In the genomic region with DNA sequence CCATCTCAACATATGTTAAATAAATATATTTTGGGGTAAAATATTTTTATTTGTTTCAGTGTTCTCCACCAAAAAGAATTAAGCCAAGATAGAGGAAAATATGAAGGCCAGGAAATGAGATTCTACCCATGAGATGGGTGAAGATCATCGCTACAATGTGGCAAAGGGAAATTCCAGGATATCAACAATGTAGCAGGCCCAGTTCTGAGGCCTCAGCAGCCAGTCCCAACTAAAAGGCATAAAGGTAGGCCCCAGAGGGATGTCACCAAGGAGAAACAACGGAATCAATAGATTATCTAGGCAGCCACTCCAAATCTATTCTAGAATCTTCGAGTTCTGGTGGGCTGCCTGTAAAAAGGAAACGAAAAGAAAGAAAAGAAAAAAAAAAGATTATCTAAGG, we compare ENCODE assay signal across 27 cellular contexts. TPM values are rescaled to one million over a fixed set of nuclear protein-coding genes. Genes with fewer than 3 reads are reported as not detected.
DNase-seq lines count a peak whose midpoint lies in the region; ATAC-seq and TF ChIP-seq lines count a peak whose summit lies in the region.
"Had no signal": no experiment of that assay in that cellular context is flagged by ENCODE, and none has a peak within 500 bp of the region (broad histone marks: within the 10 kb centered on the region; RNA-seq: fewer than 3 reads in every experiment).

No MANE protein-coding gene starts in this region.

- H3K4me1 Mint-ChIP-seq in WTC11 (peaks cover 18% of the 10 kb centered on the region), mesothelial cell of epicardium (peaks cover 8% of the 10 kb centered on the region)

- CTCF ChIA-PET in WTC11 (lab: Charles Lee) = interaction anchor here (0.9 kb wide), 1 partner anchor 65 kb away, joined by 3 read pairs; no protein-coding TSS in a partner anchor

- H3K27me3 Mint-ChIP-seq in WTC11 (ENCODE audit: low read depth) (no peaks in the 10 kb centered on the region), mesothelial cell of epicardium (ENCODE audit: low read depth) (no peaks in the 10 kb centered on the region)
- H3K27me3 Mint-ChIP-seq: CD4-positive, alpha-beta T cell had no signal

- H3K4me2 ChIP-seq in trophoblast cell (ENCODE audit: low read length) = no peak overlapping the region
- H3K4me2 ChIP-seq: A549; BLaER1 treated with 17β-estradiol and CSF1 and Interleukin-3, amounts not matched to agents 10 nM and 100 nM had no signal

- no peak overlapping the region for H3K4me3 ChIP-seq in trophoblast cell (ENCODE audit: low read depth, low read length)
- H3K4me3 ChIP-seq: A549; BLaER1 treated with 17β-estradiol and CSF1 and Interleukin-3, amounts not matched to agents 10 nM and 100 nM; GM23248; SK-N-MC had no signal

- H2BK120ac ChIP-seq in trophoblast cell (ENCODE audit: insufficient read depth, low read length, poor library complexity) = no peak overlapping the region

- no peak overlapping the region for H2AFZ ChIP-seq in trophoblast cell (ENCODE audit: insufficient read depth, low read length, poor library complexity)
- H2AFZ ChIP-seq: GM23248 had no signal

- no peak overlapping the region for H3K23ac ChIP-seq in trophoblast cell (ENCODE audit: low read length)

- no peak overlapping the region for H4K8ac ChIP-seq in trophoblast cell (ENCODE audit: low read depth, low read length)

- H3K4me1 ChIP-seq in trophoblast cell (ENCODE audit: control insufficient read depth in 1 of 2, insufficient read depth in 2 of 2, low read length in 2 of 2) = no peaks in the 10 kb centered on the region
- H3K4me1 ChIP-seq: A549 had no signal

- H3K4ac ChIP-seq in trophoblast cell (ENCODE audit: low read depth, low read length) = no peak overlapping the region

- no peaks in the 10 kb centered on the region for H3K79me1 ChIP-seq in trophoblast cell (ENCODE audit: low read length)

- no peak overlapping the region for H3K27ac ChIP-seq in trophoblast cell (ENCODE audit: low read depth, low read length)
- H3K27ac ChIP-seq: A549; BLaER1 treated with 17β-estradiol and CSF1 and Interleukin-3, amounts not matched to agents 10 nM and 100 nM; GM23248; HL-60; SK-N-MC had no signal

- H2AK5ac ChIP-seq in trophoblast cell (ENCODE audit: low read length) = no peak overlapping the region

- no peak overlapping the region for H2BK12ac ChIP-seq in trophoblast cell (ENCODE audit: low read length)

- no peak overlapping the region for H2BK5ac ChIP-seq in trophoblast cell (ENCODE audit: low read depth, low read length, poor library complexity)

- H3K14ac ChIP-seq in trophoblast cell (ENCODE audit: low read length) = no peak overlapping the region

- H3K9me3 ChIP-seq in trophoblast cell (ENCODE audit: insufficient read depth, low read depth, low read length) = no peaks in the 10 kb centered on the region

- no peaks in the 10 kb centered on the region for H3K36me3 ChIP-seq in trophoblast cell (ENCODE audit: control insufficient read depth in 1 of 2, insufficient read depth in 2 of 2, low read length in 2 of 2)
- H3K36me3 ChIP-seq: BLaER1 treated with 17β-estradiol and CSF1 and Interleukin-3, amounts not matched to agents 10 nM and 100 nM had no signal

- no peak for TF ChIP-seq CTCF in WTC11 (IDR thresholded peaks at IDR 0.05)
- TF ChIP-seq CTCF in mesothelial cell of epicardium (IDR thresholded peaks at IDR 0.05; ENCODE audit: unreplicated experiment) = no peak

- H3K27ac Mint-ChIP-seq in WTC11 = peak overlapping the region; percentile 60; the same call in 1 of the 2 replicates
- H3K27ac Mint-ChIP-seq in mesothelial cell of epicardium = peak overlapping the region; percentile 5
- H3K27ac Mint-ChIP-seq: CD4-positive, alpha-beta T cell had no signal

- no peak overlapping the region for H3K18ac ChIP-seq in trophoblast cell (ENCODE audit: low read length)

- H3K36me3 Mint-ChIP-seq in WTC11 (peaks cover 9% of the 10 kb centered on the region; the same call in 1 of the 2 replicates), mesothelial cell of epicardium (peaks cover 10% of the 10 kb centered on the region)

- POLR2A ChIA-PET in WTC11 (lab: Charles Lee) = no interaction called here

- WGBS in trophoblast cell (ENCODE audit: extremely low coverage, insufficient coverage, insufficient read length) = no CpG with 5 or more reads among the region's 4 CpGs

- no peaks in the 10 kb centered on the region for H3K27me3 ChIP-seq in trophoblast cell (ENCODE audit: insufficient read depth, low read length)
- H3K27me3 ChIP-seq: BLaER1 treated with 17β-estradiol and CSF1 and Interleukin-3, amounts not matched to agents 10 nM and 100 nM had no signal

- no peak overlapping the region for H3K4me3 Mint-ChIP-seq in WTC11
- no peak overlapping the region for H3K4me3 Mint-ChIP-seq in mesothelial cell of epicardium
- H3K4me3 Mint-ChIP-seq: CD4-positive, alpha-beta T cell had no signal

- DNase-seq in WTC11 (ENCODE audit: low spot score) = no peak
- DNase-seq in mesothelial cell of epicardium (ENCODE audit: low spot score in 2 of 2, unreplicated experiment in 2 of 2) = no peak
- DNase-seq in trophoblast cell = peak; percentile 33 to 53
- no peak for DNase-seq in activated CD8-positive, alpha-beta memory T cell treated with anti-CD3 and anti-CD28 coated beads for 24 hours
- DNase-seq in T1000 (lab: John Stamatoyannopoulos, UW) = no peak
- no peak for DNase-seq in cerebellar cortex (ENCODE audit: low spot score)
- DNase-seq: AML-193; CD4-positive, alpha-beta T cell; GM23248; HCEC 1CT; Karpas-422; NCI-H1092 treated with DMSO at 0.1 percent for 48 hours; NCI-H1436; NCI-H187; NCI-H2081 treated with DMSO at 0.1 percent for 48 hours; NCI-H2171; NCI-H226; NCI-H510A; NCI-H69; SIG-M5 had no signal

- no peak overlapping the region for H4K91ac ChIP-seq in trophoblast cell (ENCODE audit: low read depth, low read length)

- no peak overlapping the region for H4K12ac ChIP-seq in trophoblast cell (ENCODE audit: low read depth, low read length)

- H3K79me2 ChIP-seq in trophoblast cell (ENCODE audit: control insufficient read depth, insufficient read depth, low read length, poor library complexity) = no peaks in the 10 kb centered on the region

- ATAC-seq in WTC11 (no peak), GM19467 (IDR thresholded peaks at IDR 0.05; ENCODE audit: unreplicated experiment) (no peak)
- ATAC-seq: A549, Panc1 had no signal

- no peak overlapping the region for H3K9ac ChIP-seq in trophoblast cell (ENCODE audit: low read length)
- H3K9ac ChIP-seq: BLaER1 treated with 17β-estradiol and CSF1 and Interleukin-3, amounts not matched to agents 10 nM and 100 nM; GM23248 had no signal

- H3K9me3 Mint-ChIP-seq in WTC11 (peaks cover 14% of the 10 kb centered on the region), mesothelial cell of epicardium (peaks cover 9% of the 10 kb centered on the region)

TF ChIP-seq in WTC11, 78 proteins besides CTCF, POLR2A, EP300 and RAD21 (continues in another document):
- TF ChIP-seq JUN (CRISPR knock-in tag; IDR thresholded peaks at IDR 0.05) (no peak), ETV6 (CRISPR knock-in tag; IDR thresholded peaks at IDR 0.05) (no peak), GRHL2 (CRISPR knock-in tag; IDR thresholded peaks at IDR 0.05; ENCODE audit: insufficient replicate concordance, severe bottlenecking) (no peak), ZNF423 (CRISPR knock-in tag; IDR thresholded peaks at IDR 0.05) (no peak), SMAD4 (CRISPR knock-in tag; IDR thresholded peaks at IDR 0.05) (no peak)
- TF ChIP-seq, protein P1, sequence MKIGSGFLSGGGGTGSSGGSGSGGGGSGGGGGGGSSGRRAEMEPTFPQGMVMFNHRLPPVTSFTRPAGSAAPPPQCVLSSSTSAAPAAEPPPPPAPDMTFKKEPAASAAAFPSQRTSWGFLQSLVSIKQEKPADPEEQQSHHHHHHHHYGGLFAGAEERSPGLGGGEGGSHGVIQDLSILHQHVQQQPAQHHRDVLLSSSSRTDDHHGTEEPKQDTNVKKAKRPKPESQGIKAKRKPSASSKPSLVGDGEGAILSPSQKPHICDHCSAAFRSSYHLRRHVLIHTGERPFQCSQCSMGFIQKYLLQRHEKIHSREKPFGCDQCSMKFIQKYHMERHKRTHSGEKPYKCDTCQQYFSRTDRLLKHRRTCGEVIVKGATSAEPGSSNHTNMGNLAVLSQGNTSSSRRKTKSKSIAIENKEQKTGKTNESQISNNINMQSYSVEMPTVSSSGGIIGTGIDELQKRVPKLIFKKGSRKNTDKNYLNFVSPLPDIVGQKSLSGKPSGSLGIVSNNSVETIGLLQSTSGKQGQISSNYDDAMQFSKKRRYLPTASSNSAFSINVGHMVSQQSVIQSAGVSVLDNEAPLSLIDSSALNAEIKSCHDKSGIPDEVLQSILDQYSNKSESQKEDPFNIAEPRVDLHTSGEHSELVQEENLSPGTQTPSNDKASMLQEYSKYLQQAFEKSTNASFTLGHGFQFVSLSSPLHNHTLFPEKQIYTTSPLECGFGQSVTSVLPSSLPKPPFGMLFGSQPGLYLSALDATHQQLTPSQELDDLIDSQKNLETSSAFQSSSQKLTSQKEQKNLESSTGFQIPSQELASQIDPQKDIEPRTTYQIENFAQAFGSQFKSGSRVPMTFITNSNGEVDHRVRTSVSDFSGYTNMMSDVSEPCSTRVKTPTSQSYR (CRISPR knock-in tag; IDR thresholded peaks at IDR 0.05) = no peak
- TF ChIP-seq, protein P2, sequence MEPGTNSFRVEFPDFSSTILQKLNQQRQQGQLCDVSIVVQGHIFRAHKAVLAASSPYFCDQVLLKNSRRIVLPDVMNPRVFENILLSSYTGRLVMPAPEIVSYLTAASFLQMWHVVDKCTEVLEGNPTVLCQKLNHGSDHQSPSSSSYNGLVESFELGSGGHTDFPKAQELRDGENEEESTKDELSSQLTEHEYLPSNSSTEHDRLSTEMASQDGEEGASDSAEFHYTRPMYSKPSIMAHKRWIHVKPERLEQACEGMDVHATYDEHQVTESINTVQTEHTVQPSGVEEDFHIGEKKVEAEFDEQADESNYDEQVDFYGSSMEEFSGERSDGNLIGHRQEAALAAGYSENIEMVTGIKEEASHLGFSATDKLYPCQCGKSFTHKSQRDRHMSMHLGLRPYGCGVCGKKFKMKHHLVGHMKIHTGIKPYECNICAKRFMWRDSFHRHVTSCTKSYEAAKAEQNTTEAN (CRISPR knock-in tag; IDR thresholded peaks at IDR 0.05) = no peak

RNA-seq across cellular contexts. Expression of gene MMP19, which starts 33.0 kb away (rescaled TPM):
- total RNA-seq in WTC11 (2021) (0.98 to 1.6 TPM (median 1.0 TPM) in 3 replicates), mesothelial cell of epicardium (3.1 to 3.3 TPM (median 3.3 TPM) in 3 replicates)
- polyA plus RNA-seq in trophoblast cell (2013) = 5.1 and 5.4 TPM in 2 replicates
- total RNA-seq: CD4-positive, alpha-beta T cell; OCI-LY7 had no signal

RNA-seq across cellular contexts. Expression of gene DNAJC14, which starts 46.3 kb away (rescaled TPM):
- 32.1 to 34.5 TPM (median 34.1 TPM) in 3 replicates for total RNA-seq in WTC11 (2021)
- 37.8 to 38.5 TPM (median 38.3 TPM) in 3 replicates for total RNA-seq in mesothelial cell of epicardium
- polyA plus RNA-seq in trophoblast cell (2013) = 18.9 and 19.5 TPM in 2 replicates

RNA-seq across cellular contexts. Expression of gene PYM1, which starts 52.0 kb away (rescaled TPM):
- 55.5 to 61.7 TPM (median 57.3 TPM) in 3 replicates for total RNA-seq in WTC11 (2021)
- total RNA-seq in mesothelial cell of epicardium = 21.1 to 23.8 TPM (median 22.9 TPM) in 3 replicates
- 36.7 and 38.2 TPM in 2 replicates for polyA plus RNA-seq in trophoblast cell (2013)

RNA-seq across cellular contexts. Expression of gene DGKA, which starts 55.3 kb away (rescaled TPM):
- 19.8 to 25.5 TPM (median 23.6 TPM) in 3 replicates for total RNA-seq in WTC11 (2021)
- total RNA-seq in mesothelial cell of epicardium = 29.7 to 42.2 TPM (median 33.5 TPM) in 3 replicates
- polyA plus RNA-seq in trophoblast cell (2013) = 44.8 and 47.5 TPM in 2 replicates

RNA-seq across cellular contexts. Expression of gene ORMDL2, which starts 57.9 kb away (rescaled TPM):
- total RNA-seq in WTC11 (2021) (32.9 to 37.9 TPM (median 34.8 TPM) in 3 replicates), mesothelial cell of epicardium (24.8 to 28.3 TPM (median 26.3 TPM) in 3 replicates)
- 105 and 118 TPM in 2 replicates for polyA plus RNA-seq in trophoblast cell (2013)

Comparison
In these comparisons a context has a peak if more than half of its experiments do, and no peak if none do; other contexts are left out.
1. DNase-seq: peak in trophoblast cell (2 of 2); none in WTC11 (single experiment), mesothelial cell of epicardium (0 of 2), activated CD8-positive, alpha-beta memory T cell treated with anti-CD3 and anti-CD28 coated beads for 24 hours (single experiment), T1000 (single experiment) and cerebellar cortex (single experiment).